Comparison of ENCODE assay signal across 21 cellular contexts in genomic region chr1:58975888-58976287, GRCh38.
DNase-seq lines count a peak whose midpoint lies in the region; ATAC-seq and TF ChIP-seq lines count a peak whose summit lies in the region.
"Had no signal": no experiment of that assay in that cellular context is flagged by ENCODE, and none has a peak within 500 bp of the region (broad histone marks: within the 10 kb centered on the region; RNA-seq: fewer than 3 reads in every experiment).

No MANE protein-coding gene starts in this region.

- TF ChIP-seq CTCF in NB4 (IDR thresholded peaks at IDR 0.05; ENCODE audit: low read depth, low read length) = no peak

- no peaks in the 10 kb centered on the region for H4K20me1 ChIP-seq in GM23248 (ENCODE audit: insufficient read depth)

- H3K36me3 ChIP-seq in GM23248 (ENCODE audit: low read depth) = no peaks in the 10 kb centered on the region
- H3K36me3 ChIP-seq: esophagus muscularis mucosa, suprapubic skin had no signal

- no peaks in the 10 kb centered on the region for H3K4me1 ChIP-seq in GM23248 (ENCODE audit: insufficient read depth)

- WGBS in GM23248 (ENCODE audit: low coverage in 1 of 2, low lambda C conversion rate in 2 of 2, missing lambda C conversion rate in 2 of 2), 2 experiments = 73 to 74% methylated on average over 3 of the region's 3 CpGs

- H2AFZ ChIP-seq in GM23248 = no peak overlapping the region

- H3F3A ChIP-seq in GM23248 (ENCODE audit: insufficient read depth) = no peaks in the 10 kb centered on the region

- DNase-seq in GM23248 (peak; percentile 2), NB4 (ENCODE audit: low read depth) (peak; percentile 39), amniotic epithelial cell (ENCODE audit: low read depth) (peak; percentile 84), iris pigment epithelial cell (ENCODE audit: low read depth) (peak; percentile 39), cerebellar nuclear complex (lab: John Stamatoyannopoulos, UW) (no peak), HEK293T (ENCODE audit: extremely low spot score) (no peak), NCI-H748 (lab: John Stamatoyannopoulos, UW; ENCODE audit: unreplicated experiment) (no peak)
- DNase-seq: activated CD4-positive, alpha-beta T cell treated with anti-CD3 and anti-CD28 coated beads, Interleukin-2, amount 50 U/mL, for 1 hour; activated CD8-positive, alpha-beta memory T cell treated with anti-CD3 and anti-CD28 coated beads, Interleukin-2, amount 50 U/mL, for 4 hours; activated effector memory CD4-positive, alpha-beta T cell treated with Interleukin-2 at 50 U/mL for 16 hours; activated naive CD8-positive, alpha-beta T cell treated with anti-CD3 and anti-CD28 coated beads, Interleukin-2, amount 50 U/mL, for 24 hours; CD4-positive, CD25-positive, alpha-beta regulatory T cell; DND-41; glutamatergic neuron; left ventricle myocardium superior; NCI-H1417 treated with DMSO at 0.1 percent for 48 hours; NCI-H446; stimulated activated CD4-positive, alpha-beta T cell treated with anti-CD3 and anti-CD28 coated beads, Interleukin-12 subunit alpha, Interleukin-12 subunit beta, amount 100 ng/mL, for 4 hours had no signal

- no peaks in the 10 kb centered on the region for H3K27me3 ChIP-seq in GM23248 (replicated peaks; ENCODE audit: insufficient read depth)
- H3K27me3 ChIP-seq: esophagus muscularis mucosa, suprapubic skin had no signal

- no peaks in the 10 kb centered on the region for H3K9me2 ChIP-seq in GM23248 (ENCODE audit: insufficient read depth)

- in situ Hi-C loops in GM23248 (cut with MboI) = no loop called here

- no peaks in the 10 kb centered on the region for H3K9me3 ChIP-seq in GM23248 (ENCODE audit: low read depth)
- H3K9me3 ChIP-seq: esophagus muscularis mucosa, suprapubic skin had no signal

- CTCF ChIA-PET in HEK293T (lab: Yijun Ruan, JAX) = no interaction called here

- no peak for TF ChIP-seq POLR2A in NB4 (IDR thresholded peaks at IDR 0.05; ENCODE audit: extremely low read depth, insufficient read length)

- no peak overlapping the region for H3K4me3 ChIP-seq in GM23248
- no peak overlapping the region for H3K4me3 ChIP-seq in NB4 (ENCODE audit: low read depth, low read length)
- H3K4me3 ChIP-seq: esophagus muscularis mucosa, suprapubic skin had no signal

- POLR2A ChIA-PET in HEK293T (lab: Yijun Ruan, JAX) = no interaction called here

- no peaks in the 10 kb centered on the region for H3K79me2 ChIP-seq in GM23248 (ENCODE audit: insufficient read depth)

- no peak overlapping the region for H3K27ac ChIP-seq in GM23248
- H3K27ac ChIP-seq: esophagus muscularis mucosa, suprapubic skin had no signal

- no peak for ATAC-seq in GM19035 (IDR thresholded peaks at IDR 0.05; ENCODE audit: unreplicated experiment)
- ATAC-seq: activated naive CD8-positive, alpha-beta T cell treated with anti-CD3 and anti-CD28 coated beads, Interleukin-2, amount 50 U/mL, for 24 hours had no signal

- no peak overlapping the region for H3K9ac ChIP-seq in GM23248

- no peak overlapping the region for H3K4me2 ChIP-seq in GM23248 (ENCODE audit: unreplicated experiment)

TF ChIP-seq in HEK293T, 16 proteins besides CTCF, POLR2A, EP300 and RAD21:
- TF ChIP-seq LEF1 (IDR thresholded peaks at IDR 0.05; ENCODE audit: borderline replicate concordance) (no peak), CTBP1 (IDR thresholded peaks at IDR 0.05; ENCODE audit: borderline replicate concordance) (no peak), FOXM1 (IDR thresholded peaks at IDR 0.05; ENCODE audit: borderline replicate concordance) (no peak), ELF4 (IDR thresholded peaks at IDR 0.05) (no peak), TARDBP (IDR thresholded peaks at IDR 0.05) (no peak), HDGF (IDR thresholded peaks at IDR 0.05; ENCODE audit: borderline replicate concordance) (no peak), ARNT (IDR thresholded peaks at IDR 0.05) (no peak)

Comparison
In these comparisons a context has a peak if more than half of its experiments do, and no peak if none do; other contexts are left out.
1. DNase-seq: peak in GM23248 (single experiment), NB4 (single experiment), amniotic epithelial cell (single experiment) and iris pigment epithelial cell (single experiment); none in cerebellar nuclear complex (0 of 2), HEK293T (single experiment) and NCI-H748 (single experiment).